1 cellular context compared by ENCODE assay signal in genomic region chr3:58021072-58021959, GRCh38.
TF ChIP-seq lines count a peak whose summit lies in the region.

No MANE protein-coding gene starts in this region.

TF ChIP-seq in HepG2, 621 proteins besides CTCF, POLR2A, EP300 and RAD21 (continued from another document and continues in another):
- TF ChIP-seq HDAC6 (IDR thresholded peaks at IDR 0.05; ENCODE audit: low read depth, low read length) = no peak
- TF ChIP-seq KMT2B (CRISPR knock-in tag; IDR thresholded peaks at IDR 0.05) = no peak
- TF ChIP-seq RARG (CRISPR knock-in tag; IDR thresholded peaks at IDR 0.05; ENCODE audit: low read depth) = no peak
- TF ChIP-seq ATF2 (CRISPR knock-in tag; IDR thresholded peaks at IDR 0.05) = no peak
- no peak for TF ChIP-seq SP140L (CRISPR knock-in tag; IDR thresholded peaks at IDR 0.05; ENCODE audit: borderline replicate concordance)
- peak; percentile 87; the same call in 1 of the 2 replicates for TF ChIP-seq TBX2 (CRISPR knock-in tag; IDR thresholded peaks at IDR 0.05; ENCODE audit: borderline replicate concordance)
- no peak for TF ChIP-seq ZNF280B (CRISPR knock-in tag; IDR thresholded peaks at IDR 0.05; ENCODE audit: borderline replicate concordance)
- no peak for TF ChIP-seq SRSF4 (IDR thresholded peaks at IDR 0.05; ENCODE audit: low read depth, low read length, poor library complexity, severe bottlenecking)
- TF ChIP-seq MED1 (CRISPR knock-in tag; IDR thresholded peaks at IDR 0.05) = peak; percentile 88
- no peak for TF ChIP-seq ZNF660 (CRISPR knock-in tag; IDR thresholded peaks at IDR 0.05; ENCODE audit: borderline replicate concordance, low read depth)
- TF ChIP-seq SATB2 (CRISPR knock-in tag; IDR thresholded peaks at IDR 0.05) = 0 out of 2 replicates have a peak, but pooled peaks have one; percentile 45
- no peak for TF ChIP-seq PHF20 (CRISPR knock-in tag; IDR thresholded peaks at IDR 0.05)
- no peak for TF ChIP-seq ZNF383 (CRISPR knock-in tag; IDR thresholded peaks at IDR 0.05; ENCODE audit: borderline replicate concordance)
- 0 out of 2 replicates have a peak, but pooled peaks have one; percentile 76 for TF ChIP-seq ZNF333 (CRISPR knock-in tag; IDR thresholded peaks at IDR 0.05; ENCODE audit: borderline replicate concordance)
- no peak for TF ChIP-seq ZNF253 (CRISPR knock-in tag; IDR thresholded peaks at IDR 0.05; ENCODE audit: borderline replicate concordance)
- TF ChIP-seq TOE1 (CRISPR knock-in tag; IDR thresholded peaks at IDR 0.05) = no peak
- no peak for TF ChIP-seq THYN1 (CRISPR knock-in tag; IDR thresholded peaks at IDR 0.05; ENCODE audit: borderline replicate concordance, low read depth)
- peak; percentile 84 for TF ChIP-seq ZNF687 (CRISPR knock-in tag; IDR thresholded peaks at IDR 0.05)
- no peak for TF ChIP-seq ZNF20 (CRISPR knock-in tag; IDR thresholded peaks at IDR 0.05)
- no peak for TF ChIP-seq ZNF557 (CRISPR knock-in tag; IDR thresholded peaks at IDR 0.05)
- no peak for TF ChIP-seq GTF3A (CRISPR knock-in tag; conservative IDR thresholded peaks at IDR 0.05)
- peak; percentile 65; the same call in 1 of the 2 replicates for TF ChIP-seq ZSCAN25 (CRISPR knock-in tag; IDR thresholded peaks at IDR 0.05)
- peak; percentile 91 for TF ChIP-seq FOXO1 (CRISPR knock-in tag; IDR thresholded peaks at IDR 0.05)
- no peak for TF ChIP-seq SMAD9 (CRISPR knock-in tag; IDR thresholded peaks at IDR 0.05)
- peak; percentile 79; the same call in 1 of the 2 replicates for TF ChIP-seq SPEN (CRISPR knock-in tag; IDR thresholded peaks at IDR 0.05; ENCODE audit: low read depth)
- peak; percentile 44; the same call in 1 of the 2 replicates for TF ChIP-seq SP4 (CRISPR knock-in tag; IDR thresholded peaks at IDR 0.05)
- TF ChIP-seq ZNF577 (CRISPR knock-in tag; IDR thresholded peaks at IDR 0.05; ENCODE audit: borderline replicate concordance, low read depth) = no peak
- peak; percentile 80 for TF ChIP-seq ZNF609 (CRISPR knock-in tag; IDR thresholded peaks at IDR 0.05; ENCODE audit: borderline replicate concordance)
- no peak for TF ChIP-seq ZFYVE20 (CRISPR knock-in tag; IDR thresholded peaks at IDR 0.05; ENCODE audit: borderline replicate concordance, low read depth)
- TF ChIP-seq KLF15 (CRISPR knock-in tag; IDR thresholded peaks at IDR 0.05; ENCODE audit: borderline replicate concordance) = no peak
- TF ChIP-seq ARID5B (CRISPR knock-in tag; IDR thresholded peaks at IDR 0.05) = peak; percentile 82
- peak; percentile 87 for TF ChIP-seq XRCC5 (optimal IDR thresholded peaks at IDR 0.05; ENCODE audit: low read length)
- TF ChIP-seq SKIL (CRISPR knock-in tag; IDR thresholded peaks at IDR 0.05; ENCODE audit: borderline replicate concordance) = 0 out of 2 replicates have a peak, but pooled peaks have one; percentile 47
- TF ChIP-seq HNRNPLL (IDR thresholded peaks at IDR 0.05; ENCODE audit: low read depth, low read length, poor library complexity, severe bottlenecking) = no peak
- TF ChIP-seq FOXC1 (CRISPR knock-in tag; IDR thresholded peaks at IDR 0.05; ENCODE audit: borderline replicate concordance) = peak; percentile 68; the same call in 1 of the 2 replicates
- no peak for TF ChIP-seq ZBTB3 (CRISPR knock-in tag; IDR thresholded peaks at IDR 0.05; ENCODE audit: borderline replicate concordance, low read depth)
- TF ChIP-seq IKZF5 (CRISPR knock-in tag; IDR thresholded peaks at IDR 0.05) = peak; percentile 82
- TF ChIP-seq KLF12 (CRISPR knock-in tag; IDR thresholded peaks at IDR 0.05; ENCODE audit: borderline replicate concordance) = no peak
- peak; percentile 75 for TF ChIP-seq SOX5 (CRISPR knock-in tag; IDR thresholded peaks at IDR 0.05; ENCODE audit: borderline replicate concordance)
- peak; percentile 74; the same call in 1 of the 2 replicates for TF ChIP-seq ZNF503 (CRISPR knock-in tag; IDR thresholded peaks at IDR 0.05)
